In the genomic region with DNA sequence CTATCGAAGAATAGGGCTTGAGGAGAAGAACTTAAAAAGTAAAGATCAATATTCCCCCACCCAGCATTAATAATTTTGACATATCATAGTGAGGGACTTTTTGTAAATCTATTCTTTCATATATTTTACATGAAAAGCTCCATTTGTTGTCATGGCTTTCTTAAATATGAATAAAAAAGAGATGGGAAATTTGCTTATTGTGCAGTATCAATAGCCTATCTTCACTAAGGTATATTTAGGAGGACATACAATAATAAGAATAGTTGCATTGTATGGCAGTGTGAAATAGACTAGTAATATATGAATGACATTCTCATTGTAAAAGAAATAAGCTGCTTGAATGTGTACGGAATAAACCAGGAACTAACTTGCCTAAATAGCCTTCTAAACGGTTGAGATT, we compare ENCODE assay signal across 18 cellular contexts.
"Had no signal": no experiment of that assay in that cellular context is flagged by ENCODE, and none has a peak within 500 bp of the region (broad histone marks: within the 10 kb centered on the region; RNA-seq: fewer than 3 reads in every experiment).

No MANE protein-coding gene starts in this region.

- ATAC-seq: natural killer cell; stimulated activated naive CD8-positive, alpha-beta T cell treated with anti-CD3 and anti-CD28 coated beads, Interleukin-15, Interleukin-2, amounts not matched to agents 100 U/mL and 50 U/mL, for 24 hours had no signal

- H3K27ac Mint-ChIP-seq: activated CD4-positive, alpha-beta memory T cell treated with anti-CD3 and anti-CD28 coated beads, Interleukin-2, amount 10 ng/mL, durations not matched to agents 7 days and 5 days; activated naive CD4-positive, alpha-beta T cell treated with anti-CD3 and anti-CD28 coated beads, Interleukin-2, amount 10 ng/mL, durations not matched to agents 7 days and 5 days; activated T-cell treated with anti-CD3 and anti-CD28 coated beads, Interleukin-2, amount 50 U/mL, for 24 hours; natural killer cell had no signal

- H3K9me3 Mint-ChIP-seq: activated CD4-positive, alpha-beta memory T cell treated with anti-CD3 and anti-CD28 coated beads, Interleukin-2, amount 10 ng/mL, durations not matched to agents 7 days and 5 days; activated naive CD4-positive, alpha-beta T cell treated with anti-CD3 and anti-CD28 coated beads, Interleukin-2, amount 10 ng/mL, durations not matched to agents 7 days and 5 days; activated T-cell treated with anti-CD3 and anti-CD28 coated beads, Interleukin-2, amount 50 U/mL, for 24 hours; natural killer cell had no signal

- H3K36me3 ChIP-seq: ascending aorta, gastrocnemius medialis had no signal

- H3K27me3 Mint-ChIP-seq: activated CD4-positive, alpha-beta memory T cell treated with anti-CD3 and anti-CD28 coated beads, Interleukin-2, amount 10 ng/mL, durations not matched to agents 7 days and 5 days; activated naive CD4-positive, alpha-beta T cell treated with anti-CD3 and anti-CD28 coated beads, Interleukin-2, amount 10 ng/mL, durations not matched to agents 7 days and 5 days; activated T-cell treated with anti-CD3 and anti-CD28 coated beads, Interleukin-2, amount 50 U/mL, for 24 hours had no signal

- H3K4me3 ChIP-seq: ascending aorta, gastrocnemius medialis, skin epidermis had no signal

- H3K27me3 ChIP-seq: ascending aorta, gastrocnemius medialis had no signal

- H3K36me3 Mint-ChIP-seq: activated naive CD4-positive, alpha-beta T cell treated with anti-CD3 and anti-CD28 coated beads, Interleukin-2, amount 10 ng/mL, durations not matched to agents 7 days and 5 days; natural killer cell had no signal

- DNase-seq: activated CD4-positive, alpha-beta memory T cell treated with anti-CD3 and anti-CD28 coated beads, Interleukin-2, amount 10 ng/mL, durations not matched to agents 7 days and 5 days; activated T-cell treated with anti-CD3 and anti-CD28 coated beads, Interleukin-2, amount 50 U/mL, for 24 hours; dermis blood vessel endothelial cell; gastrocnemius medialis; kidney; left ventricle myocardium superior; natural killer cell; posterior cingulate gyrus; retina; stimulated activated CD4-positive, alpha-beta T cell treated with anti-CD3 and anti-CD28 coated beads, Interleukin-4, amount 100 ng/mL, for 4 hours; stimulated activated CD8-positive, alpha-beta memory T cell treated with anti-CD3 and anti-CD28 coated beads, Interleukin-4, amount 100 ng/mL, for 48 hours; stimulated activated naive CD8-positive, alpha-beta T cell treated with anti-CD3 and anti-CD28 coated beads, Interleukin-15, Interleukin-2, amounts not matched to agents 100 U/mL and 50 U/mL, for 24 hours; T-helper 1 cell; T1000; trophoblast cell had no signal

- H3K4me3 Mint-ChIP-seq: activated CD4-positive, alpha-beta memory T cell treated with anti-CD3 and anti-CD28 coated beads, Interleukin-2, amount 10 ng/mL, durations not matched to agents 7 days and 5 days; activated naive CD4-positive, alpha-beta T cell treated with anti-CD3 and anti-CD28 coated beads, Interleukin-2, amount 10 ng/mL, durations not matched to agents 7 days and 5 days; activated T-cell treated with anti-CD3 and anti-CD28 coated beads, Interleukin-2, amount 50 U/mL, for 24 hours; natural killer cell had no signal

- H3K9me3 ChIP-seq: ascending aorta, gastrocnemius medialis had no signal

- H3K27ac ChIP-seq: ascending aorta had no signal
